8 cellular contexts compared by ENCODE assay signal in genomic region chr15:52678468-52679231, GRCh38. TPM values are rescaled to one million over a fixed set of nuclear protein-coding genes. Genes with fewer than 3 reads are reported as not detected.
A peak's percentile ranks its signal among the peaks of the same experiment; 100 is the strongest.
DNase-seq lines count a peak whose midpoint lies in the region; ATAC-seq and TF ChIP-seq lines count a peak whose summit lies in the region.

No MANE protein-coding gene starts in this region.

- peaks cover 71% of the 10 kb centered on the region for H3K4me1 ChIP-seq in BLaER1
- H3K4me1 ChIP-seq in thymus (ENCODE audit: control insufficient read depth, insufficient read depth, low read length) = peaks cover 4% of the 10 kb centered on the region

- no peaks in the 10 kb centered on the region for H3K9me3 ChIP-seq in BLaER1
- no peaks in the 10 kb centered on the region for H3K9me3 ChIP-seq in thymus (ENCODE audit: control insufficient read depth)

- ATAC-seq in GM19328 (IDR thresholded peaks at IDR 0.05; ENCODE audit: unreplicated experiment) (peak; percentile 20), HG03521 (IDR thresholded peaks at IDR 0.05; ENCODE audit: unreplicated experiment) (peak; percentile 17)

- H3K36me3 ChIP-seq in BLaER1 = peaks cover 11% of the 10 kb centered on the region
- no peaks in the 10 kb centered on the region for H3K36me3 ChIP-seq in thymus (ENCODE audit: control insufficient read depth, insufficient read depth)

- H3K9ac ChIP-seq in BLaER1 = peak overlapping the region; percentile 90

- H3K27ac ChIP-seq in BLaER1 = peak overlapping the region; percentile 88
- peak overlapping the region; percentile 96 for H3K27ac ChIP-seq in RWPE1
- H3K27ac ChIP-seq in thymus (ENCODE audit: low read depth) = peak overlapping the region; percentile 99

- TF ChIP-seq CTCF in RWPE1 (conservative IDR thresholded peaks at IDR 0.05; ENCODE audit: low read depth) = peak; percentile 12; the same call in 1 of the 2 replicates

- CTCF ChIA-PET in RWPE1 (lab: Yijun Ruan, JAX) = interaction anchor here (0.6 to 0.7 kb wide), 4 partner anchors 422 to 1383 kb away, joined by 3 to 8 read pairs (median 4); no protein-coding TSS in a partner anchor

- DNase-seq in RWPE1 (ENCODE audit: low spot score) (peak; percentile 61), globus pallidus (ENCODE audit: low spot score) (peak; percentile 63), occipital lobe (lab: John Stamatoyannopoulos, UW) (peak; percentile 63)
- peak; percentile 63 for DNase-seq in activated naive CD4-positive, alpha-beta T cell treated with Interleukin-2 at 50 U/mL for 16 hours

- peak overlapping the region; percentile 85 for H3K4me2 ChIP-seq in BLaER1

- WGBS in thymus = under 1% methylated on average over 70 of the region's 70 CpGs

- H4K20me1 ChIP-seq in BLaER1 = peaks cover 28% of the 10 kb centered on the region

- H3K4me3 ChIP-seq in BLaER1 (peak overlapping the region; percentile 91), thymus (ENCODE audit: low read length) (peak overlapping the region; percentile 99)

- H3K27me3 ChIP-seq in BLaER1 (no peaks in the 10 kb centered on the region), thymus (ENCODE audit: control insufficient read depth, insufficient read depth) (no peaks in the 10 kb centered on the region)

- POLR2A ChIA-PET in RWPE1 (lab: Yijun Ruan, JAX; ENCODE audit: low non-redundant PET) = no interaction called here

RNA-seq across cellular contexts. Expression of gene ATOSA, which starts 0.5 kb away (rescaled TPM):
- 52.4 TPM for total RNA-seq in occipital lobe
- polyA plus RNA-seq in thymus = 96.9 TPM

Comparison
In these comparisons a context has a peak if more than half of its experiments do, and no peak if none do; other contexts are left out.
1. Peak in every context shown above with its lines: DNase-seq, ATAC-seq, H3K4me3 ChIP-seq and H3K27ac ChIP-seq.